ENCODE assay signal across 9 cellular contexts in the genomic region with DNA sequence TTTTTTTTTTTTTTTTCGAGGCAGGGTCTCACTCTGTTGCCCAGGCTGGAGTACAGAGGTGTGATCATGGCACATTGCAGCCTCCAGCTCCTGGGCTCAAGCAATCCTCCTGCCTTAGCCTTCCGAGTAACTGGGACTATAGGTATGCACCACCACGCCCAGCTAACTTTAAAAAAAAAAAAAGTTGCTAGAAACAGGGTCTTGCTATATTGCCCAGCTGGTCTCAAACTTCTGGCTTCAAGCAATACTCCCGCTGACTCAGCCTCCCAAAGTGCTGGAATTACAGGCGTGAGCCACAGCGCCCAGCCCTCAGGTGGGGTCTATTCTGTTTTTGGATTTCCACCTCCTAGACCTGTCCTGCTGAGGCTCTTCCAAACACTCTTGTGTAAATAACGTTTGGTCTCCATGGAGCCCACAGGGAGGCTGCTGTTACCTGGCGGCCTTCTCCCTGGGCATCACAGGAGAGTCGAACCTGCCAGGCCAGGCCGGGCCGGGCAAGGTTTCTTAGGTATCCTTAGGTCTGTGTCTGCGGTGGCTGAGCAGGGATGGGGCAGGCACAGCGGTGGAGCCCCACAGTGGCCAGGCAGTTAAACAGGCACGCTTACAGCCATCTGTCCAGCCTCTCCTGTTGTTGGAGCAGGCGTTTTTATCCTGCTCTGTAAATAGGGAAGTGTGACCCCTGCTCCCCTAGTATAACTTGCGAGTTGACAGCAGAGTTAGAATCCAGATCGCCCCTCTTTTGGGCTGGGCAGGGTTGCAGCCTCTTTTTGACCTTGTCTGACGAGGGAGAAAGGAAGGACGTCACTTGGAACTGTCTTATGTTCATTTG. TPM values are rescaled to one million over a fixed set of nuclear protein-coding genes. Genes with fewer than 3 reads are reported as not detected.
DNase-seq lines count a peak whose midpoint lies in the region; ATAC-seq and TF ChIP-seq lines count a peak whose summit lies in the region.
"Had no signal": no experiment of that assay in that cellular context is flagged by ENCODE, and none has a peak within 500 bp of the region (broad histone marks: within the 10 kb centered on the region; RNA-seq: fewer than 3 reads in every experiment).

No MANE protein-coding gene starts in this region.

- WGBS in upper lobe of left lung, 2 donors: 70 to 74% methylated on average over 16 to 19 of the region's 19 CpGs

- DNase-seq in DMS53 (lab: John Stamatoyannopoulos, UW) (peak; percentile 24), DMS53 treated with DMSO at 0.1 percent for 48 hours (lab: John Stamatoyannopoulos, UW; ENCODE audit: unreplicated experiment) (no peak), dorsolateral prefrontal cortex (no peak), lung microvascular endothelial cell (ENCODE audit: low read depth in 2 of 2) (peak; percentile 17 to 21), upper lobe of left lung (peak; percentile 47 to 73), SHP77 (lab: John Stamatoyannopoulos, UW) (no peak), NCI-H2196 treated with DMSO at 0.1 percent for 48 hours (lab: John Stamatoyannopoulos, UW; ENCODE audit: unreplicated experiment) (no peak), NCI-H2196 (lab: John Stamatoyannopoulos, UW; ENCODE audit: unreplicated experiment) (no peak)
- DNase-seq: NCI-H187 treated with DMSO at 0.1 percent for 48 hours had no signal

- H3K36me3 ChIP-seq in upper lobe of left lung: no peaks in the 10 kb centered on the region

- H3K27me3 ChIP-seq in dorsolateral prefrontal cortex (no peaks in the 10 kb centered on the region), upper lobe of left lung (no peaks in the 10 kb centered on the region)

- ATAC-seq in upper lobe of left lung (ENCODE audit: low FRiP score in 2 of 2): peak; percentile 4 to 25

- no peak for TF ChIP-seq EP300 in upper lobe of left lung (IDR thresholded peaks at IDR 0.05)

- peak overlapping the region in 16 of 59 donors; percentile 9 to 41 (median 18) for H3K4me3 ChIP-seq in dorsolateral prefrontal cortex
- H3K4me3 ChIP-seq in upper lobe of left lung: no peak overlapping the region

- peaks cover 38 to 77% (median 63%) of the 10 kb centered on the region in 4 donors for H3K4me1 ChIP-seq in upper lobe of left lung

- TF ChIP-seq CTCF in dorsolateral prefrontal cortex (IDR thresholded peaks at IDR 0.05 in 54 of 56, conservative IDR thresholded peaks at IDR 0.05 in 2 of 56; ENCODE audit: low read depth in 1 of 56, partially characterized antibody in 56 of 56): peak in 3 of 56 donors; percentile 5 to 15 (median 14)
- TF ChIP-seq CTCF in upper lobe of left lung (IDR thresholded peaks at IDR 0.05): no peak

- H3K27ac ChIP-seq in dorsolateral prefrontal cortex (peak overlapping the region in 58 of 59 donors; percentile 30 to 96 (median 87)), upper lobe of left lung (peak overlapping the region; percentile 55 to 83 (median 82))

- intact Hi-C loops in dorsolateral prefrontal cortex (cut with DNase I): loop anchor here in 1 of 2 donors (10.0 kb wide), 1 partner anchor 88 kb away; a partner anchor contains a TSS

- TF ChIP-seq POLR2A in upper lobe of left lung (IDR thresholded peaks at IDR 0.05): no peak

- no peaks in the 10 kb centered on the region for H3K9me3 ChIP-seq in upper lobe of left lung

RNA-seq across cellular contexts. Expression of a gene that starts 18.8 kb away (rescaled TPM):
- total RNA-seq in dorsolateral prefrontal cortex (100 to 1,000 TPM; 128 to 550 (median 209) TPM), lung microvascular endothelial cell (34.2 and 44.2 TPM in 2 replicates), upper lobe of left lung (100 to 1,000 TPM in 1 of 6 donors, 10 to 100 TPM in 5; 50.3 to 120 (median 83.3) TPM)

RNA-seq across cellular contexts. Expression of a gene that starts 33.1 kb away (rescaled TPM):
- total RNA-seq in dorsolateral prefrontal cortex: 10 to 100 TPM in 4 of 120 experiments, 1 to 10 TPM in 116; 1.3 to 10.3 (median 4.4) TPM
- 0.22 and 0.60 TPM in 2 replicates for total RNA-seq in lung microvascular endothelial cell
- 10 to 100 TPM in 1 of 6 donors, 1 to 10 TPM in 5; 1.5 to 12.1 (median 4.3) TPM for total RNA-seq in upper lobe of left lung

RNA-seq across cellular contexts. Expression of a gene that starts 39.4 kb away (rescaled TPM):
- total RNA-seq in dorsolateral prefrontal cortex (not detected), lung microvascular endothelial cell (not detected in 2 replicates), upper lobe of left lung (not detected)

RNA-seq across cellular contexts. Expression of a gene that starts 55.7 kb away (rescaled TPM):
- 10 to 100 TPM in 7 of 120 experiments, 1 to 10 TPM in 112, under 1 TPM in 1; 0.87 to 31.6 (median 3.9) TPM for total RNA-seq in dorsolateral prefrontal cortex
- total RNA-seq in lung microvascular endothelial cell: 110 and 128 TPM in 2 replicates
- 10 to 100 TPM; 11.2 to 51.3 (median 35.1) TPM for total RNA-seq in upper lobe of left lung

Comparison
In these comparisons a context has a peak if more than half of its experiments do, and no peak if none do; other contexts are left out.
1. DNase-seq: peak in DMS53 (single experiment), lung microvascular endothelial cell (2 of 2) and upper lobe of left lung (2 of 2); none in DMS53 treated with DMSO at 0.1 percent for 48 hours (single experiment), dorsolateral prefrontal cortex (0 of 10), SHP77 (0 of 2), NCI-H2196 treated with DMSO at 0.1 percent for 48 hours (single experiment) and NCI-H2196 (single experiment).